ENCODE assay signal across 1 cellular context in the genomic region with DNA sequence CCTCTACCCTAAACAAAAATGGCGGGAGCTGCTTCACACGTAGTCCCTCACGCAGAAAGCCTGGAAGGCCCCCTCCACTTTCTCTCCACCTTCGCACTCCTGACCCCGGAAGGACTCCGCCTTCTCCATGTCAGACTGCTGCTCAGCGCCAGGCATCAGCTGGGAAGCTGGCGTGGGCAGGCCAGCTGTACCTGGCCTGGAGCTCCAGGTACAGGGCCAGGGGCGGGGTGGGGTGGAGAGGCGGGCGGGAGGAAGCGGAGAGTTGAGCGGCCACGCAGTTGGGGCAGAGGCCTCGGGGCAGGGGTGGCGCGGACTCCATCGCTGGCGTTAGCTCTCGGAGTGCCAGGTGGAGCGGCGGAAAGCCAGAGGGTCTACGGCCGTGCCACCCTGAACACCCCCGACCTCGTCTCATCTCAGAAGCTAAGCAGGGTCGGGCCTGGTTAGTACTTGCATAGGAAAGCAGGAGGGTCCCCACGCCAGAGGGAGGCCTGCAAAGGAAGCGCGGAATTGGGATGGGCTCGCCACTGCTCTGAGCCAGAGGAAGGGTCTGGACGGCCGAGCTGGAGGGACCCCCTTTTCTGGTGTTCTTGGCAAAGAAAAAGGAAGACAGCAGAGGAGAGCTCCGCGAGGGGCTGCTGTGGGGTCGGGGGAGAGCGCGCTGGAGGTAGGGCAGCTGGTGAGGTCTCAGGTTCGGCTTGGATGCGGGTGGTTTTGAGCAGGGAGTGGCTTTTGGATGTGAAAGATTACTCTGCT.
TF ChIP-seq lines count a peak whose summit lies in the region.

A gene with protein sequence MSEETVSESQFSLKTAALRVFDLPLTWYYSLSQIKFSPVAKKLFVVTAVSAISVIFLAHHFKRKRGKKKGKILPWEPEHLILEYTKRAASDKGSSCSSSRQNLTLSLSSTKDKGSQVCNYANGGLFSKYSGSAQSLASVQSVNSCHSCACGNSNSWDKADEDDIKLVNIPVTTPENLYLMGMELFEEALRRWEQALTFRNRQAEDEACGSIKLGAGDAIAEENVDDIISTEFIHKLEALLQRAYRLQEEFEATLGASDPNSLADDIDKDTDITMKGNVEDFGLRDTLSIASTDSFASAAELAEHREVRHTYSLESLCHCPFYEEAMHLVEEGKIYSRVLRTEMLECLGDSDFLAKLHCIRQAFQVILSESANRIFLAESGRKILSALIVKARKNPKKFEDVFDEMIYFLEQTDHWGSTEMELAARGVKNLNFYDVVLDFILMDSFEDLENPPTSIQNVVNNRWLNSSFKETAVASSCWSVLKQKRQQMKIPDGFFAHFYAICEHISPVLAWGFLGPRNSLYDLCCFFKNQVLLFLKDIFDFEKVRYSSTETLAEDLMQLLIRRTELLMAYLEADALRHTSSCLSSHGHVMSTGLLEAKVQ (plus strand): TSS at position 121 of the 753 bp plus-strand sequence. CDS start 3,604 bp downstream, outside the sequence.

TF ChIP-seq in SK-N-SH treated with all-trans-retinoic acid at 6 μM for 48 hours, 23 proteins besides CTCF, POLR2A, EP300 and RAD21 (continued from another document):
- TF ChIP-seq, protein P1, sequence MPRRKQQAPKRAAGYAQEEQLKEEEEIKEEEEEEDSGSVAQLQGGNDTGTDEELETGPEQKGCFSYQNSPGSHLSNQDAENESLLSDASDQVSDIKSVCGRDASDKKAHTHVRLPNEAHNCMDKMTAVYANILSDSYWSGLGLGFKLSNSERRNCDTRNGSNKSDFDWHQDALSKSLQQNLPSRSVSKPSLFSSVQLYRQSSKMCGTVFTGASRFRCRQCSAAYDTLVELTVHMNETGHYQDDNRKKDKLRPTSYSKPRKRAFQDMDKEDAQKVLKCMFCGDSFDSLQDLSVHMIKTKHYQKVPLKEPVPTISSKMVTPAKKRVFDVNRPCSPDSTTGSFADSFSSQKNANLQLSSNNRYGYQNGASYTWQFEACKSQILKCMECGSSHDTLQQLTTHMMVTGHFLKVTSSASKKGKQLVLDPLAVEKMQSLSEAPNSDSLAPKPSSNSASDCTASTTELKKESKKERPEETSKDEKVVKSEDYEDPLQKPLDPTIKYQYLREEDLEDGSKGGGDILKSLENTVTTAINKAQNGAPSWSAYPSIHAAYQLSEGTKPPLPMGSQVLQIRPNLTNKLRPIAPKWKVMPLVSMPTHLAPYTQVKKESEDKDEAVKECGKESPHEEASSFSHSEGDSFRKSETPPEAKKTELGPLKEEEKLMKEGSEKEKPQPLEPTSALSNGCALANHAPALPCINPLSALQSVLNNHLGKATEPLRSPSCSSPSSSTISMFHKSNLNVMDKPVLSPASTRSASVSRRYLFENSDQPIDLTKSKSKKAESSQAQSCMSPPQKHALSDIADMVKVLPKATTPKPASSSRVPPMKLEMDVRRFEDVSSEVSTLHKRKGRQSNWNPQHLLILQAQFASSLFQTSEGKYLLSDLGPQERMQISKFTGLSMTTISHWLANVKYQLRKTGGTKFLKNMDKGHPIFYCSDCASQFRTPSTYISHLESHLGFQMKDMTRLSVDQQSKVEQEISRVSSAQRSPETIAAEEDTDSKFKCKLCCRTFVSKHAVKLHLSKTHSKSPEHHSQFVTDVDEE (CRISPR knock-in tag; IDR thresholded peaks at IDR 0.05) = no peak; the same call in 1 of the 2 replicates
- TF ChIP-seq ZNF565 (CRISPR knock-in tag; conservative IDR thresholded peaks at IDR 0.05; ENCODE audit: low read depth) (no peak), TCF4 (CRISPR knock-in tag; IDR thresholded peaks at IDR 0.05; ENCODE audit: borderline replicate concordance) (no peak), TOX (CRISPR knock-in tag; IDR thresholded peaks at IDR 0.05; ENCODE audit: borderline replicate concordance) (no peak), ISL1 (CRISPR knock-in tag; IDR thresholded peaks at IDR 0.05) (no peak), GLIS3 (CRISPR knock-in tag; IDR thresholded peaks at IDR 0.05) (no peak), ARNTL (CRISPR knock-in tag; IDR thresholded peaks at IDR 0.05; ENCODE audit: borderline replicate concordance, low read depth) (no peak), RARB (CRISPR knock-in tag; IDR thresholded peaks at IDR 0.05) (no peak), SNAI2 (CRISPR knock-in tag; IDR thresholded peaks at IDR 0.05) (no peak), ZC3H10 (CRISPR knock-in tag; IDR thresholded peaks at IDR 0.05) (no peak), ZFP30 (CRISPR knock-in tag; IDR thresholded peaks at IDR 0.05) (no peak), ZFP3 (CRISPR knock-in tag; IDR thresholded peaks at IDR 0.05) (no peak), CSDC2 (CRISPR knock-in tag; IDR thresholded peaks at IDR 0.05) (no peak), BACH2 (CRISPR knock-in tag; IDR thresholded peaks at IDR 0.05; ENCODE audit: borderline replicate concordance) (no peak), ZNF8 (CRISPR knock-in tag; IDR thresholded peaks at IDR 0.05) (no peak)
- TF ChIP-seq, protein P2, sequence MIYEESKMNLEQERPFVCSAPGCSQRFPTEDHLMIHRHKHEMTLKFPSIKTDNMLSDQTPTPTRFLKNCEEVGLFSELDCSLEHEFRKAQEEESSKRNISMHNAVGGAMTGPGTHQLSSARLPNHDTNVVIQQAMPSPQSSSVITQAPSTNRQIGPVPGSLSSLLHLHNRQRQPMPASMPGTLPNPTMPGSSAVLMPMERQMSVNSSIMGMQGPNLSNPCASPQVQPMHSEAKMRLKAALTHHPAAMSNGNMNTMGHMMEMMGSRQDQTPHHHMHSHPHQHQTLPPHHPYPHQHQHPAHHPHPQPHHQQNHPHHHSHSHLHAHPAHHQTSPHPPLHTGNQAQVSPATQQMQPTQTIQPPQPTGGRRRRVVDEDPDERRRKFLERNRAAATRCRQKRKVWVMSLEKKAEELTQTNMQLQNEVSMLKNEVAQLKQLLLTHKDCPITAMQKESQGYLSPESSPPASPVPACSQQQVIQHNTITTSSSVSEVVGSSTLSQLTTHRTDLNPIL (CRISPR knock-in tag; IDR thresholded peaks at IDR 0.05; ENCODE audit: low read depth) = no peak
- TF ChIP-seq, protein P3, sequence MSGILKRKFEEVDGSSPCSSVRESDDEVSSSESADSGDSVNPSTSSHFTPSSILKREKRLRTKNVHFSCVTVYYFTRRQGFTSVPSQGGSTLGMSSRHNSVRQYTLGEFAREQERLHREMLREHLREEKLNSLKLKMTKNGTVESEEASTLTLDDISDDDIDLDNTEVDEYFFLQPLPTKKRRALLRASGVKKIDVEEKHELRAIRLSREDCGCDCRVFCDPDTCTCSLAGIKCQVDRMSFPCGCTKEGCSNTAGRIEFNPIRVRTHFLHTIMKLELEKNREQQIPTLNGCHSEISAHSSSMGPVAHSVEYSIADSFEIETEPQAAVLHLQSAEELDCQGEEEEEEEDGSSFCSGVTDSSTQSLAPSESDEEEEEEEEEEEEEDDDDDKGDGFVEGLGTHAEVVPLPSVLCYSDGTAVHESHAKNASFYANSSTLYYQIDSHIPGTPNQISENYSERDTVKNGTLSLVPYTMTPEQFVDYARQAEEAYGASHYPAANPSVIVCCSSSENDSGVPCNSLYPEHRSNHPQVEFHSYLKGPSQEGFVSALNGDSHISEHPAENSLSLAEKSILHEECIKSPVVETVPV (CRISPR knock-in tag; IDR thresholded peaks at IDR 0.05) = no peak
